Comparison of ENCODE assay signal across 10 cellular contexts in genomic region chr1:171142081-171142450, GRCh38. TPM values are rescaled to one million over a fixed set of nuclear protein-coding genes. Genes with fewer than 3 reads are reported as not detected.
DNase-seq lines count a peak whose midpoint lies in the region; ATAC-seq and TF ChIP-seq lines count a peak whose summit lies in the region.
"Had no signal": no experiment of that assay in that cellular context is flagged by ENCODE, and none has a peak within 500 bp of the region (broad histone marks: within the 10 kb centered on the region; RNA-seq: fewer than 3 reads in every experiment).

No MANE protein-coding gene starts in this region.

- no peaks in the 10 kb centered on the region for H3K36me3 ChIP-seq in left lung
- H3K36me3 ChIP-seq in sigmoid colon = no peaks in the 10 kb centered on the region

- H3K27me3 ChIP-seq in left lung (no peaks in the 10 kb centered on the region), sigmoid colon (no peaks in the 10 kb centered on the region)

- H3K4me3 ChIP-seq in left lung (no peak overlapping the region), sigmoid colon (no peak overlapping the region)
- H3K4me3 ChIP-seq: PC-9 had no signal

- DNase-seq in GM04504 (ENCODE audit: low read depth) = peak; percentile 38
- peak in 7 of 61 donors; percentile 1 to 12 (median 5) for DNase-seq in caudate nucleus (lab: John Stamatoyannopoulos, UW)
- DNase-seq in left lung = no peak
- DNase-seq in sigmoid colon = peak; percentile 86
- no peak for DNase-seq in UCSD-AML1 (lab: John Stamatoyannopoulos, UW; ENCODE audit: unreplicated experiment)
- no peak for DNase-seq in foreskin melanocyte
- no peak for DNase-seq in NOMO-1 treated with dmso at 0.1 percent for 144 hours (lab: John Stamatoyannopoulos, UW; ENCODE audit: unreplicated experiment)
- DNase-seq: activated CD4-positive, alpha-beta memory T cell treated with anti-CD3 and anti-CD28 coated beads for 36 hours; PC-9 had no signal

- TF ChIP-seq POLR2A in sigmoid colon (IDR thresholded peaks at IDR 0.05) = no peak

- H3K27ac ChIP-seq in caudate nucleus (ENCODE audit: low read depth, low read length) (peak overlapping the region; percentile 81), left lung (peak overlapping the region; percentile 61 to 81), sigmoid colon (peak overlapping the region; percentile 63 to 81 (median 68))
- H3K27ac ChIP-seq: PC-9 had no signal

- no peak for TF ChIP-seq EP300 in sigmoid colon (IDR thresholded peaks at IDR 0.05)

- ATAC-seq in left lung = peak; percentile 44
- no peak for ATAC-seq in HG03280 (IDR thresholded peaks at IDR 0.05; ENCODE audit: unreplicated experiment)

- H3K4me1 ChIP-seq in left lung (peaks cover 0 to 7% of the 10 kb centered on the region in 2 donors), sigmoid colon (peaks cover 0 to 26% (median 11%) of the 10 kb centered on the region in 4 donors)

- H3K9me3 ChIP-seq in left lung (peaks cover 0 to 3% of the 10 kb centered on the region in 2 donors), sigmoid colon (no peaks in the 10 kb centered on the region)

- TF ChIP-seq CTCF in left lung (IDR thresholded peaks at IDR 0.05) (no peak), sigmoid colon (IDR thresholded peaks at IDR 0.05) (no peak)

- 32 to 61% methylated on average over 4 of the region's 4 CpGs for WGBS in sigmoid colon, 2 donors

- intact Hi-C loops in left lung (cut with DNase I) = no loop called here
- intact Hi-C loops in sigmoid colon (cut with DNase I) = no loop called here

RNA-seq across cellular contexts. Expression of gene FMO2, which starts 43.0 kb away (rescaled TPM):
- total RNA-seq in left lung (10 to 100 TPM; 33.9 to 63.4 TPM), sigmoid colon (10 to 100 TPM in 2 of 4 donors, 1 to 10 TPM in 2; 3.0 to 35.1 (median 12.0) TPM)
- 1 to 10 TPM in 2 of 3 donors, under 1 TPM in 1; 0.23 to 4.2 (median 1.1) TPM for polyA plus RNA-seq in sigmoid colon
- total RNA-seq: activated CD4-positive, alpha-beta memory T cell treated with anti-CD3 and anti-CD28 coated beads for 36 hours; PC-9 had no signal

RNA-seq across cellular contexts. Expression of gene FMO3, which starts 51.4 kb away (rescaled TPM):
- total RNA-seq in left lung (1 to 10 TPM; 2.4 to 5.4 TPM), sigmoid colon (1 to 10 TPM in 2 of 4 donors, not detected in 2; 1.8 to 2.3 TPM)
- 1 to 10 TPM in 1 of 3 donors, under 1 TPM in 2; 0.82 to 1.8 (median 0.92) TPM for polyA plus RNA-seq in sigmoid colon
- total RNA-seq: activated CD4-positive, alpha-beta memory T cell treated with anti-CD3 and anti-CD28 coated beads for 36 hours; PC-9 had no signal

Comparison
In these comparisons a context has a peak if more than half of its experiments do, and no peak if none do; other contexts are left out.
1. DNase-seq: peak in GM04504 (single experiment) and sigmoid colon (single experiment); none in left lung (0 of 2), UCSD-AML1 (single experiment), foreskin melanocyte (single experiment) and NOMO-1 treated with dmso at 0.1 percent for 144 hours (single experiment).
2. Peak in every context shown above with its lines, with median percentiles within 50 percentile points of each other: H3K27ac ChIP-seq.